ENCODE assay signal across 15 cellular contexts in genomic region chr4:48904541-48905142, GRCh38. TPM values are rescaled to one million over a fixed set of nuclear protein-coding genes. Genes with fewer than 3 reads are reported as not detected.
A peak's percentile ranks its signal among the peaks of the same experiment; 100 is the strongest.
DNase-seq lines count a peak whose midpoint lies in the region; ATAC-seq, FAIRE-seq and TF ChIP-seq lines count a peak whose summit lies in the region.
"Had no signal": no experiment of that assay in that cellular context is flagged by ENCODE, and none has a peak within 500 bp of the region (broad histone marks: within the 10 kb centered on the region; RNA-seq: fewer than 3 reads in every experiment).

No MANE protein-coding gene starts in this region.

- intact Hi-C loops in activated CD4-positive, alpha-beta T cell treated with anti-CD3 and anti-CD28 coated beads for 36 hours (cut with DNase I, micrococcal nuclease): loop anchor here (5.0 to 10.0 kb wide), 6 partner anchors 52 to 562 kb away; partner anchors contain the start of gene SLAIN2 (in 2 of the 2)
- intact Hi-C loops in endothelial cell of umbilical vein (cut with micrococcal nuclease): loop anchor here (5.0 kb wide), 1 partner anchor 38 kb away; no protein-coding TSS in a partner anchor

- POLR2A ChIA-PET in activated CD4-positive, alpha-beta T cell treated with anti-CD3 and anti-CD28 coated beads for 36 hours (lab: Charles Lee): no interaction called here
- POLR2A ChIA-PET in T-cell (lab: Charles Lee) (interaction anchor here in 1 of 2 donors (0.5 kb wide), 1 partner anchor 20 kb away, joined by 10 read pairs; no protein-coding TSS in a partner anchor), endothelial cell of umbilical vein (lab: Charles Lee) (no interaction called here)

- CTCF ChIA-PET in activated CD4-positive, alpha-beta T cell treated with anti-CD3 and anti-CD28 coated beads for 36 hours (lab: Charles Lee): interaction anchor here (0.5 to 0.6 kb wide), 2 partner anchors 140 to 347 kb away, joined by 3 to 4 read pairs; no protein-coding TSS in a partner anchor
- CTCF ChIA-PET in T-cell (lab: Charles Lee) (interaction anchor here in 1 of 2 donors (0.5 to 1.0 kb wide), 2 partner anchors 40 to 324 kb away, joined by 3 read pairs; no protein-coding TSS in a partner anchor), endothelial cell of umbilical vein (lab: Charles Lee) (no interaction called here)

- H3K27ac Mint-ChIP-seq in activated CD4-positive, alpha-beta T cell treated with anti-CD3 and anti-CD28 coated beads for 36 hours: peak overlapping the region; percentile 11
- peak overlapping the region; percentile 83 to 88 for H3K27ac Mint-ChIP-seq in T-cell
- H3K27ac Mint-ChIP-seq: HFFc6 had no signal

- no peak overlapping the region for H2AK5ac ChIP-seq in trophoblast cell (ENCODE audit: low read length)

- H3K9me1 ChIP-seq in endothelial cell of umbilical vein (replicated peaks; ENCODE audit: control insufficient read depth, extremely low read depth, insufficient read depth, low read length): no peaks in the 10 kb centered on the region

- BruUV-seq in endothelial cell of umbilical vein (replicated peaks; lab: Mats Ljungman, UMichigan): no TSS peak

- no peak overlapping the region for H3K9ac ChIP-seq in endothelial cell of umbilical vein (replicated peaks; ENCODE audit: extremely low read depth, insufficient read depth, low read length)
- no peak overlapping the region for H3K9ac ChIP-seq in trophoblast cell (ENCODE audit: low read length)

- dilution Hi-C loops in endothelial cell of umbilical vein (cut with MboI; ENCODE audit: extremely low pct_ligation_motif_present, low sequenced_read_pairs): no loop called here

- H3K14ac ChIP-seq in trophoblast cell (ENCODE audit: low read length): no peak overlapping the region

- H3K4me3 ChIP-seq in endothelial cell of umbilical vein (replicated peaks in 1 of 3; ENCODE audit: insufficient read depth in 1 of 3, low read depth in 1 of 3, low read length in 3 of 3): no peak overlapping the region
- H3K4me3 ChIP-seq in trophoblast cell (ENCODE audit: low read depth, low read length): no peak overlapping the region
- H3K4me3 ChIP-seq: gastrocnemius medialis had no signal

- H3K27me3 ChIP-seq in endothelial cell of umbilical vein (ENCODE audit: control insufficient read depth in 2 of 2, insufficient read depth in 2 of 2, low read length in 2 of 2) (no peaks in the 10 kb centered on the region), trophoblast cell (ENCODE audit: insufficient read depth, low read length) (no peaks in the 10 kb centered on the region)

- H3K79me1 ChIP-seq in trophoblast cell (ENCODE audit: low read length): peaks cover 11% of the 10 kb centered on the region

- no peak overlapping the region for H2BK120ac ChIP-seq in trophoblast cell (ENCODE audit: insufficient read depth, low read length, poor library complexity)

- peaks cover 18% of the 10 kb centered on the region for H3K79me2 ChIP-seq in endothelial cell of umbilical vein (ENCODE audit: control insufficient read depth, insufficient read depth, low read length)
- H3K79me2 ChIP-seq in trophoblast cell (ENCODE audit: control insufficient read depth, insufficient read depth, low read length, poor library complexity): peaks cover 6% of the 10 kb centered on the region

- H3K18ac ChIP-seq in trophoblast cell (ENCODE audit: low read length): no peak overlapping the region

- no peak overlapping the region for H3K4ac ChIP-seq in trophoblast cell (ENCODE audit: low read depth, low read length)

- DNase-seq in activated CD4-positive, alpha-beta T cell treated with anti-CD3 and anti-CD28 coated beads for 36 hours: no peak
- no peak for DNase-seq in activated CD4-positive, alpha-beta T cell treated with anti-CD3 and anti-CD28 coated beads for 48 hours
- DNase-seq in T-cell (no peak), endothelial cell of umbilical vein (ENCODE audit: low read depth, low spot score) (no peak), trophoblast cell (peak; percentile 78 to 91), SKM-1 (lab: John Stamatoyannopoulos, UW; ENCODE audit: unreplicated experiment) (no peak), HK-2 (ENCODE audit: unreplicated experiment) (no peak), foreskin melanocyte (no peak)
- DNase-seq: activated gamma-delta T cell; DMS79; gastrocnemius medialis; HFFc6; KG1; stimulated activated CD4-positive, alpha-beta T cell treated with anti-CD3 and anti-CD28 coated beads, Interleukin-4, amount 100 ng/mL, for 1 hour had no signal

- H3K9me3 Mint-ChIP-seq in activated CD4-positive, alpha-beta T cell treated with anti-CD3 and anti-CD28 coated beads for 36 hours (ENCODE audit: low read depth): no peaks in the 10 kb centered on the region
- H3K9me3 Mint-ChIP-seq in T-cell: no peaks in the 10 kb centered on the region
- H3K9me3 Mint-ChIP-seq: HFFc6 had no signal

- no peak overlapping the region for H4K8ac ChIP-seq in trophoblast cell (ENCODE audit: low read depth, low read length)

- FAIRE-seq in endothelial cell of umbilical vein (lab: Jason Lieb, UNC): no peak
- FAIRE-seq: A204.1 had no signal

- H3K4me1 ChIP-seq in endothelial cell of umbilical vein (ENCODE audit: control insufficient read depth, extremely low read depth, insufficient read depth, low read length): peaks cover 34% of the 10 kb centered on the region
- H3K4me1 ChIP-seq in trophoblast cell (ENCODE audit: control insufficient read depth in 1 of 2, insufficient read depth in 2 of 2, low read length in 2 of 2): peaks cover 13 to 17% of the 10 kb centered on the region in 2 experiments

- H3K36me3 Mint-ChIP-seq in activated CD4-positive, alpha-beta T cell treated with anti-CD3 and anti-CD28 coated beads for 36 hours (ENCODE audit: low read depth): peaks cover 31% of the 10 kb centered on the region
- H3K36me3 Mint-ChIP-seq in T-cell: peaks cover 40% of the 10 kb centered on the region

- WGBS in trophoblast cell (ENCODE audit: extremely low coverage, insufficient coverage, insufficient read length): no CpG with 5 or more reads among the region's 3 CpGs

- H3K4me2 ChIP-seq in endothelial cell of umbilical vein (ENCODE audit: insufficient read depth, low read length) (peak overlapping the region; percentile 33), trophoblast cell (ENCODE audit: low read length) (peak overlapping the region; percentile 4)

- no peak overlapping the region for H3K23ac ChIP-seq in trophoblast cell (ENCODE audit: low read length)

- H3K9me3 ChIP-seq in endothelial cell of umbilical vein (replicated peaks; ENCODE audit: control insufficient read depth, insufficient read depth, low read length) (no peaks in the 10 kb centered on the region), trophoblast cell (ENCODE audit: insufficient read depth, low read depth, low read length) (no peaks in the 10 kb centered on the region)
- H3K9me3 ChIP-seq: gastrocnemius medialis had no signal

- H4K20me1 ChIP-seq in endothelial cell of umbilical vein (replicated peaks; ENCODE audit: control insufficient read depth, extremely low read depth, insufficient read depth, low read length): no peaks in the 10 kb centered on the region

- no peak overlapping the region for H4K12ac ChIP-seq in trophoblast cell (ENCODE audit: low read depth, low read length)

- H2BK12ac ChIP-seq in trophoblast cell (ENCODE audit: low read length): no peak overlapping the region

- H2AFZ ChIP-seq in endothelial cell of umbilical vein (ENCODE audit: low read depth, low read length) (no peak overlapping the region), trophoblast cell (ENCODE audit: insufficient read depth, low read length, poor library complexity) (no peak overlapping the region)

- H3K36me3 ChIP-seq in endothelial cell of umbilical vein (ENCODE audit: control insufficient read depth in 2 of 2, extremely low read depth in 1 of 2, insufficient read depth in 2 of 2, low read length in 2 of 2) (peaks cover 4 to 8% of the 10 kb centered on the region in 2 experiments), trophoblast cell (ENCODE audit: control insufficient read depth in 1 of 2, insufficient read depth in 2 of 2, low read length in 2 of 2) (peaks cover 11 to 25% of the 10 kb centered on the region in 2 experiments)
- H3K36me3 ChIP-seq: gastrocnemius medialis had no signal

- TF ChIP-seq POLR2A in endothelial cell of umbilical vein (IDR thresholded peaks at IDR 0.05; ENCODE audit: low read depth, low read length): no peak

- ATAC-seq in activated CD4-positive, alpha-beta T cell treated with anti-CD3 and anti-CD28 coated beads for 36 hours: no peak
- ATAC-seq in T-cell (replicated peaks in 1 of 4): no peak
- ATAC-seq: gastrocnemius medialis had no signal

- H4K91ac ChIP-seq in trophoblast cell (ENCODE audit: low read depth, low read length): no peak overlapping the region

- H3K27ac ChIP-seq in endothelial cell of umbilical vein (ENCODE audit: insufficient read depth, low read depth, low read length): no peak overlapping the region
- peak overlapping the region; percentile 13 for H3K27ac ChIP-seq in trophoblast cell (ENCODE audit: low read depth, low read length)
- H3K27ac ChIP-seq: gastrocnemius medialis had no signal

- H3K4me3 Mint-ChIP-seq in activated CD4-positive, alpha-beta T cell treated with anti-CD3 and anti-CD28 coated beads for 36 hours: peak overlapping the region; percentile 85
- peak overlapping the region; percentile 91 to 96 (median 94) for H3K4me3 Mint-ChIP-seq in T-cell
- H3K4me3 Mint-ChIP-seq: HFFc6 had no signal

- TF ChIP-seq CTCF in endothelial cell of umbilical vein (IDR thresholded peaks at IDR 0.05; ENCODE audit: extremely low read depth in 1 of 2, insufficient read depth in 1 of 2, low read depth in 1 of 2, low read length in 2 of 2): no peak

- H2BK5ac ChIP-seq in trophoblast cell (ENCODE audit: low read depth, low read length, poor library complexity): no peak overlapping the region

- peaks cover 58% of the 10 kb centered on the region for H3K4me1 Mint-ChIP-seq in activated CD4-positive, alpha-beta T cell treated with anti-CD3 and anti-CD28 coated beads for 36 hours
- peaks cover 62 to 64% (median 64%) of the 10 kb centered on the region in 3 donors for H3K4me1 Mint-ChIP-seq in T-cell

- no peaks in the 10 kb centered on the region for H3K27me3 Mint-ChIP-seq in activated CD4-positive, alpha-beta T cell treated with anti-CD3 and anti-CD28 coated beads for 36 hours
- no peaks in the 10 kb centered on the region for H3K27me3 Mint-ChIP-seq in T-cell

TF ChIP-seq in endothelial cell of umbilical vein, 7 proteins besides CTCF, POLR2A, EP300 and RAD21 (continues in another document):
- no peak for TF ChIP-seq MYC (IDR thresholded peaks at IDR 0.05; ENCODE audit: low read depth, low read length)

RNA-seq across cellular contexts. Expression of gene OCIAD2, which starts 1.9 kb away (rescaled TPM):
- 10 to 100 TPM; 83.6 to 97.4 TPM for total RNA-seq in activated CD4-positive, alpha-beta T cell treated with anti-CD3 and anti-CD28 coated beads for 36 hours
- 100 to 1,000 TPM in 3 of 5 donors, 10 to 100 TPM in 2; 54.0 to 150 (median 113) TPM for total RNA-seq in T-cell
- total RNA-seq in endothelial cell of umbilical vein: 99.0 and 123 TPM in 2 replicates
- polyA plus RNA-seq in endothelial cell of umbilical vein: 119 and 136 TPM in 2 replicates
- 181 and 189 TPM in 2 replicates for polyA plus RNA-seq in endothelial cell of umbilical vein (2011; cell fraction: cytosol; rRNA removed)
- polyA plus RNA-seq in endothelial cell of umbilical vein (2011; cell fraction: nucleus; rRNA removed): 56.0 and 76.0 TPM in 2 replicates
- 118 and 161 TPM in 2 replicates for polyA plus RNA-seq in endothelial cell of umbilical vein (2012)
- 97.1 and 100 TPM in 2 replicates for polyA minus RNA-seq in endothelial cell of umbilical vein
- polyA minus RNA-seq in endothelial cell of umbilical vein (2011; cell fraction: cytosol; rRNA and poly(A)+ RNA removed): 8.6 TPM
- polyA minus RNA-seq in endothelial cell of umbilical vein (2011; cell fraction: nucleus; rRNA and poly(A)+ RNA removed): 12.2 and 36.5 TPM in 2 replicates
- polyA plus RNA-seq in trophoblast cell (2013): 88.6 and 89.3 TPM in 2 replicates

Comparison
In these comparisons a context has a peak if more than half of its experiments do, and no peak if none do; other contexts are left out.
1. DNase-seq: peak in trophoblast cell (2 of 2); none in activated CD4-positive, alpha-beta T cell treated with anti-CD3 and anti-CD28 coated beads for 36 hours (single experiment), activated CD4-positive, alpha-beta T cell treated with anti-CD3 and anti-CD28 coated beads for 48 hours (single experiment), T-cell (0 of 34), endothelial cell of umbilical vein (single experiment), SKM-1 (single experiment), HK-2 (single experiment) and foreskin melanocyte (single experiment).